ENCODE assay signal across 7 cellular contexts in genomic region chr6:87237804-87238203, GRCh38.
DNase-seq lines count a peak whose midpoint lies in the region; ATAC-seq, FAIRE-seq and TF ChIP-seq lines count a peak whose summit lies in the region.

No MANE protein-coding gene starts in this region.

- H3K4me1 ChIP-seq in astrocyte (ENCODE audit: insufficient read depth, low read length), result no peaks in the 10 kb centered on the region

- H3K4me3 Mint-ChIP-seq in astrocyte (ENCODE audit: unreplicated experiment), result no peak overlapping the region
- no peak overlapping the region for H3K4me3 Mint-ChIP-seq in stimulated activated memory B cell treated with anti-CD40 and anti-IgM and Interleukin-4, amounts not matched to agents 10 μg/mL and 1 μg/mL and 100 μg/mL, for 72 hours

- ATAC-seq in GM21723 (IDR thresholded peaks at IDR 0.05; ENCODE audit: unreplicated experiment), result no peak
- no peak for ATAC-seq in stimulated activated memory B cell treated with anti-CD40 and anti-IgM and Interleukin-4, amounts not matched to agents 10 μg/mL and 1 μg/mL and 100 μg/mL, for 72 hours

- H3K79me2 ChIP-seq in astrocyte (ENCODE audit: insufficient read depth, low read length), result peaks cover 5% of the 10 kb centered on the region

- peaks cover 4% of the 10 kb centered on the region for H4K20me1 ChIP-seq in astrocyte (ENCODE audit: insufficient read depth, low read length)

- H3K4me3 ChIP-seq in GM06990 (replicated peaks; ENCODE audit: low read depth, low read length) (no peak overlapping the region), astrocyte (ENCODE audit: insufficient read depth, low read depth, low read length) (no peak overlapping the region)

- TF ChIP-seq CTCF in GM06990 (IDR thresholded peaks at IDR 0.05; ENCODE audit: insufficient read depth, low read length, poor library complexity, severe bottlenecking) (peak; percentile 40), astrocyte (IDR thresholded peaks at IDR 0.05; ENCODE audit: insufficient read depth, low read depth, low read length) (peak; percentile 50)

- peaks cover 8% of the 10 kb centered on the region for H3K36me3 Mint-ChIP-seq in astrocyte (ENCODE audit: low read depth, unreplicated experiment)
- peaks cover 23% of the 10 kb centered on the region for H3K36me3 Mint-ChIP-seq in stimulated activated memory B cell treated with anti-CD40 and anti-IgM and Interleukin-4, amounts not matched to agents 10 μg/mL and 1 μg/mL and 100 μg/mL, for 72 hours

- no peak for FAIRE-seq in astrocyte (lab: Jason Lieb, UNC)

- in situ Hi-C loops in KBM-7 (cut with MboI; ENCODE audit: low pct_unique_long_range_greater_than_20kb, low sequenced_read_pairs), result no loop called here

- H3K4me2 ChIP-seq in astrocyte (ENCODE audit: low read length), result no peak overlapping the region

- H3K9me3 Mint-ChIP-seq in astrocyte (ENCODE audit: unreplicated experiment), result no peaks in the 10 kb centered on the region
- H3K9me3 Mint-ChIP-seq in stimulated activated memory B cell treated with anti-CD40 and anti-IgM and Interleukin-4, amounts not matched to agents 10 μg/mL and 1 μg/mL and 100 μg/mL, for 72 hours, result no peaks in the 10 kb centered on the region

- DNase-seq in GM06990 (ENCODE audit: extremely low read depth, insufficient read length) (peak; percentile 26), KBM-7 (peak; percentile 39), astrocyte (ENCODE audit: low read depth) (peak; percentile 16), kidney tubule cell (ENCODE audit: low spot score) (peak; percentile 44)
- no peak for DNase-seq in activated CD4-positive, alpha-beta T cell treated with anti-CD3 and anti-CD28 coated beads, Interleukin-2, amount 50 U/mL, for 4 hours

- no peaks in the 10 kb centered on the region; the same call in none of the 2 replicates for H3K36me3 ChIP-seq in GM06990 (ENCODE audit: control insufficient read depth, insufficient read depth, low read length)
- H3K36me3 ChIP-seq in astrocyte (ENCODE audit: insufficient read depth, low read length), result no peaks in the 10 kb centered on the region

- no peak overlapping the region for H3K27ac Mint-ChIP-seq in astrocyte (ENCODE audit: unreplicated experiment)
- no peak overlapping the region for H3K27ac Mint-ChIP-seq in stimulated activated memory B cell treated with anti-CD40 and anti-IgM and Interleukin-4, amounts not matched to agents 10 μg/mL and 1 μg/mL and 100 μg/mL, for 72 hours

- H3K9ac ChIP-seq in astrocyte (ENCODE audit: low read length), result no peak overlapping the region

- no peaks in the 10 kb centered on the region for H3K27me3 Mint-ChIP-seq in astrocyte (ENCODE audit: low read depth, unreplicated experiment)
- H3K27me3 Mint-ChIP-seq in stimulated activated memory B cell treated with anti-CD40 and anti-IgM and Interleukin-4, amounts not matched to agents 10 μg/mL and 1 μg/mL and 100 μg/mL, for 72 hours, result no peaks in the 10 kb centered on the region

- no peaks in the 10 kb centered on the region for H3K9me3 ChIP-seq in astrocyte (ENCODE audit: insufficient read depth, low read depth, low read length)

- no peak overlapping the region for H3K27ac ChIP-seq in astrocyte (ENCODE audit: low read depth, low read length)

- H3K4me1 Mint-ChIP-seq in astrocyte (ENCODE audit: low read depth, unreplicated experiment), result no peaks in the 10 kb centered on the region
- no peaks in the 10 kb centered on the region for H3K4me1 Mint-ChIP-seq in stimulated activated memory B cell treated with anti-CD40 and anti-IgM and Interleukin-4, amounts not matched to agents 10 μg/mL and 1 μg/mL and 100 μg/mL, for 72 hours

- no peak overlapping the region for H2AFZ ChIP-seq in astrocyte (ENCODE audit: low read depth, low read length)

- H3K27me3 ChIP-seq in GM06990 (replicated peaks; ENCODE audit: control insufficient read depth, insufficient read depth, low read length), result no peaks in the 10 kb centered on the region
- H3K27me3 ChIP-seq in astrocyte (ENCODE audit: insufficient read depth, low read length), result no peaks in the 10 kb centered on the region

Comparison
In these comparisons a context has a peak if more than half of its experiments do, and no peak if none do; other contexts are left out.
1. DNase-seq: peak in GM06990 (single experiment), KBM-7 (single experiment), astrocyte (single experiment) and kidney tubule cell (single experiment); none in activated CD4-positive, alpha-beta T cell treated with anti-CD3 and anti-CD28 coated beads, Interleukin-2, amount 50 U/mL, for 4 hours (0 of 2).